In the genomic region with DNA sequence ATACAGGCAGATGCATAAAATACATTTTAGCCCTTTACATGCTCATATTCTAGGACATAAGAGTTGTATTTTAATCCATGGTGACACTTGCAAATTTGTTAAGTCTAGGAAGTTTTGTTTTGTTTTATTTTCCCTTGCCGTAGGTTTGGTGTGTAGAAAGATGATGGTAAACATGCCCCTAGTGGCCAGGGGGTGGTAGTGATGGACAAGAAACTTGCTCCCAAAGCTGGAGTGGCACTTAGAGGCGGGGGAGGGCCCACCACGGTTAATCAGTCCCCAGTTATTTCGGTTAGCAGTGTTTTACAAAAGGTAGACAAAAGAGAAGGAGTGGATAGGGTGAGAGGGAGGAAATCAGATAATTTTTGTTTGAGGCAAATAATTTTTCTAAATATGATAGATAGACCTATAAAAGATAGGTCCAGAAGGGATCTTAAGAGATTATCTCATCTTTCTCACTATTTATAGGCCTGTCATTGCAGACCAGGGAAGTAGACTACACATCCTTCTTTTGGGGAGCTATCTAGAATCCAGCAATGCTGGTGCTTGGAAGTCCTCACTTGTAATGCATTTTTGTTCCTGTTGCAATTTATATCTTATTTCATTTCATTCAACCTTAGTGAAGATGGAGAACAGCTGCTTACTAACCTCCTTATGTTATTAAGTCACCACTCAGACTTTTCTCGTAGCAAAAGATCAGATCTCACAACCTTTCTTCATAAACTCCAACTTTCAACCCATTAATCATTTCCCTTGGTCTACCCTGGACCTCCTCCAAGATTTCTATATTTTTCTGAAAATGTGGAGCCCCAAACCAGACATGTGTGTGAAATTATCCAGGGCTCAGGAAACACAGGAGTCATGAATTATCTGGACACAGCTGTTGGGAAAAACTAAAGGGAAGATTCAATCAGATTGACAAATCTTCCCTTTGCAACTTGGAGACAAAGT, we compare ENCODE assay signal across 9 cellular contexts. TPM values are rescaled to one million over a fixed set of nuclear protein-coding genes. Genes with fewer than 3 reads are reported as not detected.
A peak's percentile ranks its signal among the peaks of the same experiment; 100 is the strongest.
DNase-seq lines count a peak whose midpoint lies in the region; ATAC-seq, FAIRE-seq and TF ChIP-seq lines count a peak whose summit lies in the region.
"Had no signal": no experiment of that assay in that cellular context is flagged by ENCODE, and none has a peak within 500 bp of the region (broad histone marks: within the 10 kb centered on the region; RNA-seq: fewer than 3 reads in every experiment).

No MANE protein-coding gene starts in this region.

- H3K4me2 ChIP-seq in OCI-LY3 (ENCODE audit: low read length): peak overlapping the region; percentile 52

- peaks cover 13 to 58% of the 10 kb centered on the region in 2 donors for H3K27me3 Mint-ChIP-seq in CD8-positive, alpha-beta memory T cell

- no peaks in the 10 kb centered on the region for H4K20me1 ChIP-seq in OCI-LY3 (ENCODE audit: insufficient read depth, low read length)

- H3K79me2 ChIP-seq in OCI-LY3 (ENCODE audit: low read length): no peaks in the 10 kb centered on the region

- DNase-seq in AG10803 (ENCODE audit: low read depth): peak; percentile 68
- DNase-seq in fibroblast of villous mesenchyme (ENCODE audit: low read depth): peak; percentile 69
- DNase-seq in urothelium cell line (ENCODE audit: low spot score): peak; percentile 61
- no peak for DNase-seq in COR-L47 (lab: John Stamatoyannopoulos, UW)
- no peak for DNase-seq in CD8-positive, alpha-beta memory T cell

- 0 out of 2 replicates have a peak overlapping the region, but pooled peaks have one; percentile 42 for H2AFZ ChIP-seq in OCI-LY3 (ENCODE audit: low read depth, low read length)

- H3K9me3 ChIP-seq in OCI-LY3 (ENCODE audit: insufficient read depth, low read length): no peaks in the 10 kb centered on the region
- H3K9me3 ChIP-seq in CD8-positive, alpha-beta memory T cell (ENCODE audit: low read length): no peaks in the 10 kb centered on the region

- ATAC-seq in GM18517 (IDR thresholded peaks at IDR 0.05; ENCODE audit: unreplicated experiment) (peak; percentile 72), HG02840 (IDR thresholded peaks at IDR 0.05; ENCODE audit: low FRiP score, unreplicated experiment) (peak; percentile 55)

- CTCF ChIA-PET in CD8-positive, alpha-beta memory T cell (lab: Charles Lee): no interaction called here

- no peaks in the 10 kb centered on the region for H3K36me3 ChIP-seq in OCI-LY3 (replicated peaks; ENCODE audit: low read depth, low read length)
- H3K36me3 ChIP-seq in CD8-positive, alpha-beta memory T cell (ENCODE audit: insufficient read depth, low read length): no peaks in the 10 kb centered on the region

- no peak overlapping the region for H3K4me3 Mint-ChIP-seq in CD8-positive, alpha-beta memory T cell
- H3K4me3 Mint-ChIP-seq: IgD-negative memory B cell had no signal

- H3K4me3 ChIP-seq in AG10803 (ENCODE audit: low read length): no peak overlapping the region
- peak overlapping the region; percentile 16; the same call in 1 of the 2 replicates for H3K4me3 ChIP-seq in OCI-LY3 (ENCODE audit: low read length)
- H3K4me3 ChIP-seq in fibroblast of villous mesenchyme (ENCODE audit: low read depth, low read length): no peak overlapping the region
- H3K4me3 ChIP-seq in CD8-positive, alpha-beta memory T cell (ENCODE audit: low read length): no peak overlapping the region

- H3K27ac ChIP-seq in OCI-LY3 (ENCODE audit: low read length): no peak overlapping the region
- H3K27ac ChIP-seq in CD8-positive, alpha-beta memory T cell (ENCODE audit: low read depth, low read length): no peak overlapping the region

- no peak overlapping the region for H3K9ac ChIP-seq in OCI-LY3 (ENCODE audit: low read length)

- POLR2A ChIA-PET in CD8-positive, alpha-beta memory T cell (lab: Charles Lee): no interaction called here

- peaks cover 0 to 3% (median 0%) of the 10 kb centered on the region in 5 donors for H3K9me3 Mint-ChIP-seq in CD8-positive, alpha-beta memory T cell

- no peaks in the 10 kb centered on the region for H3K4me1 ChIP-seq in OCI-LY3 (ENCODE audit: low read length)
- H3K4me1 ChIP-seq in CD8-positive, alpha-beta memory T cell (ENCODE audit: insufficient read depth, low read length): no peaks in the 10 kb centered on the region

- peaks cover 13% of the 10 kb centered on the region for H3K27me3 ChIP-seq in OCI-LY3 (ENCODE audit: low read depth, low read length)
- peaks cover 11% of the 10 kb centered on the region for H3K27me3 ChIP-seq in CD8-positive, alpha-beta memory T cell (ENCODE audit: insufficient read depth, low read length, poor library complexity, severe bottlenecking)

- no peaks in the 10 kb centered on the region for H3K36me3 Mint-ChIP-seq in CD8-positive, alpha-beta memory T cell
- H3K36me3 Mint-ChIP-seq: IgD-negative memory B cell had no signal

- H3K27ac Mint-ChIP-seq in CD8-positive, alpha-beta memory T cell: no peak overlapping the region
- H3K27ac Mint-ChIP-seq: IgD-negative memory B cell had no signal

- FAIRE-seq in urothelium cell line (lab: Jason Lieb, UNC): peak; percentile 66

- TF ChIP-seq CTCF in AG10803 (conservative IDR thresholded peaks at IDR 0.05; ENCODE audit: low read length) (peak; percentile 63), OCI-LY3 (IDR thresholded peaks at IDR 0.05; ENCODE audit: low read depth, low read length) (peak; percentile 85), fibroblast of villous mesenchyme (IDR thresholded peaks at IDR 0.05; ENCODE audit: insufficient read depth, low read depth, low read length) (peak; percentile 71)

- H3K4me1 Mint-ChIP-seq in CD8-positive, alpha-beta memory T cell: peaks cover 8 to 10% (median 10%) of the 10 kb centered on the region in 3 donors

RNA-seq across cellular contexts. Expression of gene BDNF, which starts 5.9 kb away (rescaled TPM):
- total RNA-seq in fibroblast of villous mesenchyme: 20.6 and 25.5 TPM in 2 replicates
- total RNA-seq in CD8-positive, alpha-beta memory T cell: not detected
- polyA plus RNA-seq in CD8-positive, alpha-beta memory T cell: not detected
- polyA plus RNA-seq: IgD-negative memory B cell had no signal

Comparison
In these comparisons a context has a peak if more than half of its experiments do, and no peak if none do; other contexts are left out.
1. DNase-seq: peak in AG10803 (single experiment), fibroblast of villous mesenchyme (single experiment) and urothelium cell line (single experiment); none in COR-L47 (single experiment) and CD8-positive, alpha-beta memory T cell (0 of 5).
2. RNA of gene BDNF, which starts 5.9 kb away (total RNA-seq): 20.6 to 25.5 TPM in fibroblast of villous mesenchyme; not detected in CD8-positive, alpha-beta memory T cell; every median in the first group is over 10 times any median in the second.
3. Peak in every context shown above with its lines, with median percentiles within 50 percentile points of each other: CTCF ChIP-seq.